Comparison of ENCODE assay signal across 8 cellular contexts in genomic region chr12:63844391-63845341, GRCh38. TPM values are rescaled to one million over a fixed set of nuclear protein-coding genes. Genes with fewer than 3 reads are reported as not detected.
A peak's percentile ranks its signal among the peaks of the same experiment; 100 is the strongest.
DNase-seq lines count a peak whose midpoint lies in the region; ATAC-seq and TF ChIP-seq lines count a peak whose summit lies in the region.

SRGAP1 (plus strand) TSS chr12:63844700; CDS start chr12:63844817, 117 bp downstream.

- CTCF ChIA-PET in GM10248 (lab: Yijun Ruan, JAX) = interaction anchor here (0.7 to 3.5 kb wide), 21 partner anchors 10 to 428 kb away, joined by 3 to 34 read pairs (median 4); no protein-coding TSS in a partner anchor

- H3K27me3 Mint-ChIP-seq in brain = peaks cover 10% of the 10 kb centered on the region

- H3K4me3 Mint-ChIP-seq in brain = peak within 1 kb of the TSS; percentile 99 to 100 (median 100)

- no CpG with 5 or more reads among the region's 52 CpGs for WGBS in iPS DF 6.9 (ENCODE audit: insufficient coverage, insufficient read length)
- 1% methylated on average over 52 of the region's 52 CpGs for WGBS in prostate gland

- DNase-seq in AG08396 (ENCODE audit: low spot score) (peak; percentile 50), GM10248 (ENCODE audit: extremely low spot score) (peak; percentile 17), NCI-H748 treated with DMSO at 0.1 percent for 48 hours (lab: John Stamatoyannopoulos, UW) (peak; percentile 43), iPS DF 6.9 (ENCODE audit: low read depth, low spot score) (no peak), prostate gland (ENCODE audit: low spot score) (peak; percentile 31)

- H3K4me1 Mint-ChIP-seq in brain = peaks cover 45% of the 10 kb centered on the region

- POLR2A ChIA-PET in GM10248 (lab: Yijun Ruan, JAX) = no interaction called here

- H3K36me3 ChIP-seq in iPS DF 6.9 (ENCODE audit: control insufficient read depth, insufficient read depth, low read length) = no peaks in the 10 kb centered on the region
- H3K36me3 ChIP-seq in prostate gland = no peaks in the 10 kb centered on the region

- no peaks in the 10 kb centered on the region for H3K9me3 Mint-ChIP-seq in brain

- H3K4me1 ChIP-seq in iPS DF 6.9 (ENCODE audit: control insufficient read depth, insufficient read depth, low read length) = peaks cover 1% of the 10 kb centered on the region; the same call in 1 of the 2 replicates
- H3K4me1 ChIP-seq in prostate gland (replicated peaks) = no peaks in the 10 kb centered on the region

- ATAC-seq in HG03139 (IDR thresholded peaks at IDR 0.05; ENCODE audit: unreplicated experiment) = peak; percentile 22
- ATAC-seq in GM19455 (IDR thresholded peaks at IDR 0.05; ENCODE audit: unreplicated experiment) = no peak

- intact Hi-C loops in prostate gland (cut with DNase I) = loop anchor here (1.0 to 10.0 kb wide), 3 partner anchors 240 to 560 kb away; partner anchors contain the start of gene XPOT

- H3K27ac ChIP-seq in iPS DF 6.9 (ENCODE audit: low read length) = no peak within 1 kb of the TSS
- H3K27ac ChIP-seq in prostate gland = peak within 1 kb of the TSS; percentile 81 to 83

- peak within 1 kb of the TSS; percentile 95 to 99 (median 98) for H3K27ac Mint-ChIP-seq in brain

- no peak for TF ChIP-seq CTCF in GM10248 (IDR thresholded peaks at IDR 0.05; ENCODE audit: control extremely low read depth, extremely low read depth, low read depth, missing control alignments)
- TF ChIP-seq CTCF in brain (conservative IDR thresholded peaks at IDR 0.05) = no peak
- no peak for TF ChIP-seq CTCF in prostate gland (IDR thresholded peaks at IDR 0.05)

- H3K9me3 ChIP-seq in iPS DF 6.9 (ENCODE audit: control insufficient read depth, insufficient read depth, low read length) = no peaks in the 10 kb centered on the region
- no peaks in the 10 kb centered on the region for H3K9me3 ChIP-seq in prostate gland

- H3K4me3 ChIP-seq in iPS DF 6.9 (ENCODE audit: low read length) = peak within 1 kb of the TSS; percentile 75
- H3K4me3 ChIP-seq in prostate gland = peak within 1 kb of the TSS; percentile 69 to 93

- no peaks in the 10 kb centered on the region for H3K36me3 Mint-ChIP-seq in brain

- no peak for TF ChIP-seq POLR2A in prostate gland (IDR thresholded peaks at IDR 0.05)

- H3K27me3 ChIP-seq in iPS DF 6.9 (ENCODE audit: control insufficient read depth, insufficient read depth, low read length) = no peaks in the 10 kb centered on the region; the same call in 1 of the 2 replicates
- H3K27me3 ChIP-seq in prostate gland (replicated peaks; ENCODE audit: insufficient read depth) = no peaks in the 10 kb centered on the region

RNA-seq across cellular contexts. Expression of gene SRGAP1, which starts in this region (rescaled TPM):
- 13.4 TPM for polyA plus RNA-seq in brain (ENCODE audit: insufficient read depth, low read depth, low replicate concordance)
- total RNA-seq in prostate gland = 10 to 100 TPM in 1 of 2 donors, 1 to 10 TPM in 1; 4.6 to 16.1 TPM
